ENCODE assay signal across 8 cellular contexts in genomic region chr6:56292505-56293181, GRCh38. TPM values are rescaled to one million over a fixed set of nuclear protein-coding genes. Genes with fewer than 3 reads are reported as not detected.
DNase-seq lines count a peak whose midpoint lies in the region; ATAC-seq, FAIRE-seq and TF ChIP-seq lines count a peak whose summit lies in the region.

No MANE protein-coding gene starts in this region.

- H3K4ac ChIP-seq in H1 (replicated peaks; ENCODE audit: insufficient read length, low read depth, low read length), result no peak overlapping the region
- no peak overlapping the region for H3K4ac ChIP-seq in mesendoderm (ENCODE audit: low read depth, low read length)

- H3K4me2 ChIP-seq in H1 (ENCODE audit: insufficient read depth in 1 of 2, low read depth in 2 of 2, low read length in 2 of 2), result no peak overlapping the region
- H3K4me2 ChIP-seq in mesendoderm (ENCODE audit: low read length), result no peak overlapping the region

- H3K23me2 ChIP-seq in H1 (ENCODE audit: low read depth, low read length), result no peaks in the 10 kb centered on the region

- H3K79me2 ChIP-seq in H1 (ENCODE audit: control insufficient read depth in 1 of 2, insufficient read depth in 2 of 2, low read length in 2 of 2) (no peaks in the 10 kb centered on the region), mesendoderm (ENCODE audit: control insufficient read depth, insufficient read depth, low read length) (no peaks in the 10 kb centered on the region)

- no peak overlapping the region for H2BK5ac ChIP-seq in H1 (ENCODE audit: low read depth, low read length)
- H2BK5ac ChIP-seq in mesendoderm (ENCODE audit: low read length), result no peak overlapping the region

- no peak overlapping the region for H3K23ac ChIP-seq in H1 (ENCODE audit: insufficient read length)
- H3K23ac ChIP-seq in mesendoderm (ENCODE audit: low read length), result no peak overlapping the region

- H4K8ac ChIP-seq in H1 (ENCODE audit: extremely low read depth, insufficient read depth, low read length), result no peak overlapping the region
- no peak overlapping the region for H4K8ac ChIP-seq in mesendoderm (ENCODE audit: low read depth, low read length)

- no peak overlapping the region for H3K14ac ChIP-seq in H1 (ENCODE audit: insufficient read length)

- FAIRE-seq in H1 (lab: Jason Lieb, UNC), result peak; percentile 98

- TF ChIP-seq RAD21 in H1 (IDR thresholded peaks at IDR 0.05 in 1 of 2, conservative IDR thresholded peaks at IDR 0.05 in 1 of 2; ENCODE audit: low read depth in 2 of 2, low read length in 2 of 2), result peak; percentile 94 to 95

- peak in 2 of 3 experiments; percentile 67 to 75; a peak in 3 of 4 replicates for TF ChIP-seq CTCF in H1 (IDR thresholded peaks at IDR 0.05; ENCODE audit: control extremely low read depth in 1 of 3, insufficient read depth in 1 of 3, low read depth in 1 of 3, low read length in 3 of 3)

- H3K56ac ChIP-seq in H1 (replicated peaks; ENCODE audit: insufficient read length, low read depth, low read length), result no peak overlapping the region
- H3K56ac ChIP-seq in mesendoderm (ENCODE audit: low read length), result no peak overlapping the region

- H2BK20ac ChIP-seq in H1 (ENCODE audit: low read length), result no peak overlapping the region

- H4K20me1 ChIP-seq in H1 (replicated peaks in 1 of 2; ENCODE audit: control insufficient read depth in 1 of 2, insufficient read depth in 2 of 2, low read length in 2 of 2), result no peaks in the 10 kb centered on the region

- no peak for TF ChIP-seq POLR2A in H1 (IDR thresholded peaks at IDR 0.05; ENCODE audit: control extremely low read depth in 1 of 2, low read depth in 2 of 2, low read length in 2 of 2)

- H2BK12ac ChIP-seq in H1 (ENCODE audit: low read depth, low read length), result no peak overlapping the region

- no peak overlapping the region for H3K4me3 ChIP-seq in H1 (ENCODE audit: extremely low read depth in 1 of 4, insufficient read depth in 2 of 4, low read depth in 3 of 4, low read length in 4 of 4)
- no peak overlapping the region for H3K4me3 ChIP-seq in mesendoderm (ENCODE audit: low read length)

- CTCF ChIA-PET in H1 (lab: Charles Lee; ENCODE audit: partially characterized antibody), result interaction anchor here (0.6 to 5.2 kb wide), 38 partner anchors 8 to 1154 kb away, joined by 3 to 36 read pairs (median 4); partner anchors contain the start of gene COL21A1

- H2BK15ac ChIP-seq in H1 (ENCODE audit: low read length) (no peak overlapping the region), mesendoderm (replicated peaks; ENCODE audit: low read depth) (no peak overlapping the region)

- H3K9ac ChIP-seq in H1 (replicated peaks in 1 of 4; ENCODE audit: extremely low read depth in 1 of 4, low read depth in 3 of 4, low read length in 3 of 4) (no peak overlapping the region), mesendoderm (ENCODE audit: low read length) (no peak overlapping the region)

- no peak for ATAC-seq in HG02588 (IDR thresholded peaks at IDR 0.05; ENCODE audit: unreplicated experiment)

- peaks cover 0 to 3% (median 2%) of the 10 kb centered on the region in 4 experiments; a peak in 3 of 7 replicates for H3K4me1 ChIP-seq in H1 (replicated peaks in 1 of 4; ENCODE audit: control insufficient read depth in 3 of 4, insufficient read depth in 4 of 4, low read length in 3 of 4)
- no peaks in the 10 kb centered on the region for H3K4me1 ChIP-seq in mesendoderm (ENCODE audit: control insufficient read depth, low read depth, low read length)

- no peaks in the 10 kb centered on the region for H3K9me3 ChIP-seq in H1 (ENCODE audit: insufficient read depth in 2 of 2, low read depth in 1 of 2, low read length in 1 of 2)

- DNase-seq in GM04503 (ENCODE audit: low read depth) (peak; percentile 18), KBM-7 (peak; percentile 51), OCI-M1 (lab: John Stamatoyannopoulos, UW) (peak; percentile 70), H1 (ENCODE audit: low read depth in 1 of 2, low spot score in 2 of 2) (peak in 1 of 2 experiments; percentile 50), mesendoderm (peak; percentile 77), GDM1 (lab: John Stamatoyannopoulos, UW) (no peak)
- no peak for DNase-seq in stimulated activated naive CD4-positive, alpha-beta T cell (lab: John Stamatoyannopoulos, UW)

- H2AK5ac ChIP-seq in H1 (ENCODE audit: low read depth, low read length), result no peak overlapping the region
- no peak overlapping the region for H2AK5ac ChIP-seq in mesendoderm (ENCODE audit: low read length)

- no peak overlapping the region for H3K27ac ChIP-seq in H1 (ENCODE audit: low read depth, low read length)
- no peak overlapping the region for H3K27ac ChIP-seq in mesendoderm (ENCODE audit: low read depth, low read length)

- in situ Hi-C loops in KBM-7 (cut with MboI; ENCODE audit: low pct_unique_long_range_greater_than_20kb, low sequenced_read_pairs), result no loop called here

- H2BK120ac ChIP-seq in H1 (replicated peaks; ENCODE audit: low read depth, low read length) (no peak overlapping the region), mesendoderm (ENCODE audit: low read depth, low read length) (no peak overlapping the region)

- H3K18ac ChIP-seq in H1 (ENCODE audit: extremely low read depth, low read length) (no peak overlapping the region), mesendoderm (ENCODE audit: low read length) (no peak overlapping the region)

- no peak for TF ChIP-seq EP300 in H1 (IDR thresholded peaks at IDR 0.05; ENCODE audit: borderline replicate concordance in 1 of 2, low read depth in 2 of 2, low read length in 2 of 2)

- H3K36me3 ChIP-seq in H1 (ENCODE audit: control insufficient read depth in 2 of 4, insufficient read depth in 4 of 4, low read length in 3 of 4) (no peaks in the 10 kb centered on the region), mesendoderm (ENCODE audit: control insufficient read depth, insufficient read depth, low read length) (no peaks in the 10 kb centered on the region)

- 79% methylated on average over 1 of the region's 1 CpG; no CpG with 5 or more reads in 1 of the 2 experiments for WGBS in H1 (ENCODE audit: extremely low coverage in 1 of 2, insufficient coverage in 1 of 2, insufficient read length in 1 of 2, insufficient replicate concordance in 2 of 2, low coverage in 1 of 2, low lambda C conversion rate in 2 of 2, missing lambda C conversion rate in 1 of 2), 2 experiments
- WGBS in mesendoderm (ENCODE audit: extremely low coverage, insufficient coverage, low lambda C conversion rate), result no CpG with 5 or more reads among the region's 1 CpG

- no peaks in the 10 kb centered on the region for H3K27me3 ChIP-seq in H1 (replicated peaks in 1 of 4; ENCODE audit: control insufficient read depth in 3 of 4, extremely low read depth in 1 of 4, insufficient read depth in 3 of 4, low read length in 3 of 4)
- no peaks in the 10 kb centered on the region for H3K27me3 ChIP-seq in mesendoderm (ENCODE audit: insufficient read depth, low read length, poor library complexity)

- H2AFZ ChIP-seq in H1 (ENCODE audit: low read length), result 0 out of 2 replicates have a peak overlapping the region, but pooled peaks have one; percentile 86

- POLR2A ChIA-PET in H1 (lab: Charles Lee; ENCODE audit: partially characterized antibody), result no interaction called here

- H4K91ac ChIP-seq in H1 (replicated peaks; ENCODE audit: insufficient read length, low read length), result no peak overlapping the region

- H4K5ac ChIP-seq in H1 (ENCODE audit: insufficient read length, low read depth, low read length) (no peak overlapping the region), mesendoderm (ENCODE audit: low read length) (no peak overlapping the region)

- H3K79me1 ChIP-seq in H1 (ENCODE audit: low read depth, low read length), result no peaks in the 10 kb centered on the region
- H3K79me1 ChIP-seq in mesendoderm (ENCODE audit: low read length), result no peaks in the 10 kb centered on the region

TF ChIP-seq in H1, 55 proteins besides CTCF, POLR2A, EP300 and RAD21:
- no peak for TF ChIP-seq HDAC6 (IDR thresholded peaks at IDR 0.05; ENCODE audit: low read depth, low read length)
- peak; percentile 53; the same call in 1 of the 2 replicates for TF ChIP-seq TEAD4 (IDR thresholded peaks at IDR 0.05; ENCODE audit: low read depth, low read length)
- TF ChIP-seq SUZ12 (IDR thresholded peaks at IDR 0.05; ENCODE audit: low read length), result no peak
- TF ChIP-seq GTF2F1 (IDR thresholded peaks at IDR 0.05; ENCODE audit: borderline replicate concordance, low read depth, low read length), result no peak
- TF ChIP-seq JUND (IDR thresholded peaks at IDR 0.05; ENCODE audit: low read length), result no peak
- no peak for TF ChIP-seq KDM4A (IDR thresholded peaks at IDR 0.05; ENCODE audit: low read depth, low read length, severe bottlenecking)

RNA-seq across cellular contexts. Expression of gene COL21A1, which starts 45.3 kb away (rescaled TPM):
- total RNA-seq in H1 (2021; fragmentation: NEBNext Ultra II Directional; extraction: Animal tissue kit (Norgen Biotek cat#: 25700)), result 3.1 and 3.4 TPM in 2 replicates
- 0.75 and 1.6 TPM in 2 replicates for polyA plus RNA-seq in H1 (2011; rRNA removed)
- 2.4 TPM for polyA plus RNA-seq in H1 (2011; cell fraction: cytosol; rRNA removed)
- 3.2 TPM for polyA plus RNA-seq in H1 (2011; cell fraction: nucleus; rRNA removed)
- 1.7 to 7.5 TPM (median 3.7 TPM) in 4 replicates for polyA plus RNA-seq in H1 (2012, experiment 1 of 2)
- polyA plus RNA-seq in H1 (2012, experiment 2 of 2), result 0.25 TPM
- polyA plus RNA-seq in H1 (2013, experiment 1 of 2), result 10.4 TPM
- 11.4 TPM for polyA plus RNA-seq in H1 (2013, experiment 2 of 2)
- polyA minus RNA-seq in H1 (2011; rRNA and poly(A)+ RNA removed), result 3.1 and 3.4 TPM in 2 replicates
- 3.4 TPM for polyA minus RNA-seq in H1 (2011; cell fraction: cytosol; rRNA and poly(A)+ RNA removed)
- 4.6 TPM for polyA minus RNA-seq in H1 (2011; cell fraction: nucleus; rRNA and poly(A)+ RNA removed)
- 1.4 TPM for polyA plus RNA-seq in mesendoderm (2013, experiment 1 of 2)
- polyA plus RNA-seq in mesendoderm (2013, experiment 2 of 2), result 1.1 TPM

Comparison
In these comparisons a context has a peak if more than half of its experiments do, and no peak if none do; other contexts are left out.
1. DNase-seq: peak in GM04503 (single experiment), KBM-7 (single experiment), OCI-M1 (single experiment) and mesendoderm (single experiment); none in stimulated activated naive CD4-positive, alpha-beta T cell (0 of 6) and GDM1 (single experiment).